11 cellular contexts compared by ENCODE assay signal in the genomic region with DNA sequence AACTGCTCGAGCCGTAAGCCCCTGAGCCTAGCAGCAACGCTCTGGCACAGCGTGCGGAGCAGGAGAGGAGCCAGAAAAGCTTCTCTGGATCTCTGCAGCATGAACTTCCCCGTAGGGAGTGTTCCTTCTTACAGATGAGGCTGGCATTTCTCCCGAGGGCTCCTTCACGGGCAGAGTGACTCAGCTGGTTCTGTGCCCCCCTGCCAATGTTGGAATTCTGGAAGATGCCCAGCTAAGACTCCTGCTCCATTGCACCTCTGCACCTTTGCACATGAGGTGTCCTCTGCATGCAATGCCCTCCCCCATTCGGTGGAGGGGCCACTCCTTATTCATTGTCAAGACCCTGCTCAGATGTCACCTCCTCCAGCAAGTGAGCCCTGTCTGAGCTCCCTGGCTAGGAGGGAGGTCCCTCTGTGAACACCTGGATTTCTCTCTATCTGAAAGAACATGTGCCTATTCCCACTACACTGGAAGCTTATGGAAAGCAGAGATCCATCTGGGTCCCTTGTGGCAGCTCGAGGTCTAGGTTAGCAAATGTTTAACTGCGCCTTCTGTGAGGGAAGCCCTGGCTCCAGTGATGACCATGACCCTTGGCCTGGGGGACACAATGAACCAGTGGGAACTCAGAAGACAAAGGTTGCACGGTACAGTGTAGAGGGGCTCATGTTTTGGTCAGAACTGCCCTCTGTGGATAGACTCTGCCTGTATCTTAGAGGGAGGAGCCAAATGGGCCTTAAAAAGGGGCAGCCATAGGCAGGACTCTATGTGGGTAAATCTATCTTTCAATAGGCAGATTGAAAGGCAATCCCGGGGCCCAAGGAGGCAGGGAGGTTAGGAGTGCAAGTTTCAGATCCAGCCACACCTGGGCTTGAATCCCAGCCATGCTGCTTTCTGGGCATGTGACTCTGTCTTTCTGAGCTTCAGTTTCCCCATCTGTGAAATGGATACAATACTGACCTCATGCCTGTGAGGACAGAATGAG. TPM values are rescaled to one million over a fixed set of nuclear protein-coding genes. Genes with fewer than 3 reads are reported as not detected.
A peak's percentile ranks its signal among the peaks of the same experiment; 100 is the strongest.
DNase-seq lines count a peak whose midpoint lies in the region; ATAC-seq and TF ChIP-seq lines count a peak whose summit lies in the region.
"Had no signal": no experiment of that assay in that cellular context is flagged by ENCODE, and none has a peak within 500 bp of the region (broad histone marks: within the 10 kb centered on the region; RNA-seq: fewer than 3 reads in every experiment).

No MANE protein-coding gene starts in this region.

- H3K27ac ChIP-seq in mammary epithelial cell (ENCODE audit: insufficient read depth, low read depth, low read length) (no peak overlapping the region), uterus (peak overlapping the region; percentile 93 to 95)

- peak overlapping the region; percentile 0 for H3K4me3 Mint-ChIP-seq in MCF 10A (ENCODE audit: unreplicated experiment)

- no peaks in the 10 kb centered on the region for H3K9me3 Mint-ChIP-seq in MCF 10A (ENCODE audit: unreplicated experiment)

- H3K9me3 ChIP-seq in mammary epithelial cell (replicated peaks; ENCODE audit: insufficient read depth, low read length) (no peaks in the 10 kb centered on the region), uterus (no peaks in the 10 kb centered on the region)

- 65% methylated on average over 8 of the region's 13 CpGs for WGBS in mammary epithelial cell (ENCODE audit: low coverage, missing lambda C conversion rate)

- H3K4me3 ChIP-seq in mammary epithelial cell (replicated peaks in 1 of 3; ENCODE audit: insufficient read depth in 1 of 3, low read depth in 2 of 3, low read length in 3 of 3), result no peak overlapping the region
- no peak overlapping the region for H3K4me3 ChIP-seq in epithelial cell of esophagus (ENCODE audit: low read length)
- no peak overlapping the region for H3K4me3 ChIP-seq in uterus

- H3K27me3 Mint-ChIP-seq in MCF 10A (ENCODE audit: insufficient read depth, unreplicated experiment), result no peaks in the 10 kb centered on the region

- no peak for TF ChIP-seq CTCF in MCF 10A (IDR thresholded peaks at IDR 0.05; ENCODE audit: unreplicated experiment)
- no peak for TF ChIP-seq CTCF in mammary epithelial cell (conservative IDR thresholded peaks at IDR 0.05 in 1 of 2, IDR thresholded peaks at IDR 0.05 in 1 of 2; ENCODE audit: extremely low read depth in 1 of 2, insufficient read depth in 1 of 2, low read depth in 1 of 2, low read length in 2 of 2)
- no peak for TF ChIP-seq CTCF in epithelial cell of esophagus (IDR thresholded peaks at IDR 0.05; ENCODE audit: insufficient read depth, low read depth, low read length, missing control alignments)
- no peak for TF ChIP-seq CTCF in uterus (IDR thresholded peaks at IDR 0.05)

- H3K36me3 Mint-ChIP-seq in MCF 10A (ENCODE audit: insufficient read depth, unreplicated experiment), result peaks cover 23% of the 10 kb centered on the region

- H3K4me1 ChIP-seq in mammary epithelial cell (ENCODE audit: insufficient read depth, low read length) (peaks cover 37% of the 10 kb centered on the region), uterus (peaks cover 39 to 51% of the 10 kb centered on the region in 2 donors)

- H3K9ac ChIP-seq in mammary epithelial cell (ENCODE audit: insufficient read depth, low read length), result no peak overlapping the region

- ATAC-seq in GM19452 (IDR thresholded peaks at IDR 0.05; ENCODE audit: unreplicated experiment) (no peak), GM19463 (IDR thresholded peaks at IDR 0.05; ENCODE audit: unreplicated experiment) (no peak)

- CTCF ChIA-PET in MCF 10A (lab: Yijun Ruan, JAX), result interaction anchor here (0.5 to 7.8 kb wide), 8 partner anchors 9 to 518 kb away, joined by 3 to 73 read pairs (median 4); no protein-coding TSS in a partner anchor
- CTCF ChIA-PET in mammary epithelial cell (lab: Charles Lee; ENCODE audit: low non-redundant PET), result no interaction called here

- no peaks in the 10 kb centered on the region for H3K79me2 ChIP-seq in mammary epithelial cell (ENCODE audit: insufficient read depth, low read length)

- H3K27ac Mint-ChIP-seq in MCF 10A (ENCODE audit: low read depth, unreplicated experiment), result peak overlapping the region; percentile 76

- intact Hi-C loops in MCF 10A (cut with micrococcal nuclease), result no loop called here
- intact Hi-C loops in mammary epithelial cell (cut with micrococcal nuclease), result no loop called here
- intact Hi-C loops in uterus (cut with DNase I; ENCODE audit: low total_unique reads), result loop anchor here (5.0 kb wide), 1 partner anchor 37 kb away; the partner anchor contains the start of gene SH3PXD2B

- TF ChIP-seq POLR2A in uterus (IDR thresholded peaks at IDR 0.05), result no peak

- DNase-seq in MCF 10A (ENCODE audit: unreplicated experiment), result peak; percentile 96
- DNase-seq in mammary epithelial cell, result no peak
- DNase-seq in epithelial cell of esophagus (ENCODE audit: low read depth), result peak; percentile 32
- DNase-seq in mucosa of gallbladder (ENCODE audit: low spot score), result peak; percentile 71
- DNase-seq in uterus, result peak; percentile 85
- DNase-seq in NAMALWA (ENCODE audit: low spot score), result no peak
- DNase-seq: foreskin melanocyte, NCI-H345, SW 1271 had no signal

- no peaks in the 10 kb centered on the region for H4K20me1 ChIP-seq in mammary epithelial cell (ENCODE audit: insufficient read depth, low read length)

- H3K4me2 ChIP-seq in mammary epithelial cell (ENCODE audit: insufficient read depth, low read depth, low read length), result no peak overlapping the region

- H3K27me3 ChIP-seq in mammary epithelial cell (ENCODE audit: insufficient read depth, low read length) (no peaks in the 10 kb centered on the region), uterus (no peaks in the 10 kb centered on the region)

- dilution Hi-C loops in mammary epithelial cell (cut with HindIII; ENCODE audit: low sequenced_read_pairs), result no loop called here

- BruUV-seq in MCF 10A (replicated peaks; lab: Mats Ljungman, UMichigan), result no TSS peak
- BruUV-seq in mammary epithelial cell (replicated peaks; lab: Mats Ljungman, UMichigan), result no TSS peak

- H3K36me3 ChIP-seq in mammary epithelial cell (ENCODE audit: insufficient read depth, low read length) (no peaks in the 10 kb centered on the region), uterus (no peaks in the 10 kb centered on the region)

- in situ Hi-C loops in mammary epithelial cell (cut with MboI; ENCODE audit: low sequenced_read_pairs in 2 of 2), result no loop called here

- no peak overlapping the region for H2AFZ ChIP-seq in mammary epithelial cell (ENCODE audit: low read depth, low read length)

- H3K4me1 Mint-ChIP-seq in MCF 10A (ENCODE audit: insufficient read depth, unreplicated experiment), result peaks cover 75% of the 10 kb centered on the region

- POLR2A ChIA-PET in MCF 10A (lab: Yijun Ruan, JAX), result interaction anchor here (0.6 to 13.6 kb wide), 11 partner anchors 14 to 799 kb away, joined by 3 to 305 read pairs (median 4); no protein-coding TSS in a partner anchor

RNA-seq across cellular contexts. Expression of gene SH3PXD2B, which starts 39.4 kb away (rescaled TPM):
- 34.1 and 42.3 TPM in 2 replicates for total RNA-seq in MCF 10A (2022)
- total RNA-seq in mammary epithelial cell, result 10 to 100 TPM; 19.2 to 25.1 TPM
- polyA plus RNA-seq in mammary epithelial cell, result 14.1 TPM
- polyA minus RNA-seq in mammary epithelial cell, result 33.7 TPM
- 30.6 TPM for total RNA-seq in mucosa of gallbladder
- total RNA-seq in uterus, result 10 to 100 TPM; 26.1 to 82.6 (median 31.0) TPM

Comparison
In these comparisons a context has a peak if more than half of its experiments do, and no peak if none do; other contexts are left out.
1. DNase-seq: peak in MCF 10A (single experiment), epithelial cell of esophagus (single experiment), mucosa of gallbladder (single experiment) and uterus (2 of 2); none in mammary epithelial cell (single experiment) and NAMALWA (single experiment).